8 cellular contexts compared by ENCODE assay signal in genomic region chr16:72664122-72664479, GRCh38.
DNase-seq lines count a peak whose midpoint lies in the region; ATAC-seq and TF ChIP-seq lines count a peak whose summit lies in the region.

No MANE protein-coding gene starts in this region.

- 1 to 3% (median 2%) methylated on average over 17 of the region's 17 CpGs for whole genome bisulfite sequencing in stomach, 5 donors

- no peak for TF ChIP-seq EP300 in stomach (IDR thresholded peaks at IDR 0.05)

- no peak for ATAC-seq in activated CD8-positive, alpha-beta T cell treated with anti-CD3 and anti-CD28 coated beads, Interleukin-2, amount 10 ng/mL, durations not matched to agents 7 days and 5 days
- ATAC-seq in mucosa of descending colon: no peak
- ATAC-seq in HG03097 (IDR thresholded peaks at IDR 0.05; ENCODE audit: low FRiP score, unreplicated experiment): no peak

- POLR2A ChIA-PET in activated CD8-positive, alpha-beta T cell treated with anti-CD3 and anti-CD28 coated beads, Interleukin-2, amount 10 ng/mL, durations not matched to agents 7 days and 5 days (lab: Charles Lee): interaction anchor here (0.9 to 2.3 kb wide), 5 partner anchors 9 to 256 kb away, joined by 4 to 9 read pairs (median 4); no protein-coding TSS in a partner anchor

- no peaks in the 10 kb centered on the region for H3K36me3 ChIP-seq in stomach
- no peaks in the 10 kb centered on the region for H3K36me3 ChIP-seq in mucosa of descending colon (ENCODE audit: low read depth)

- intact Hi-C loops in stomach (cut with DNase I; ENCODE audit: low total_unique reads): no loop called here
- intact Hi-C loops in mucosa of descending colon (cut with DNase I, micrococcal nuclease): no loop called here

- H3K4me3 Mint-ChIP-seq in activated CD8-positive, alpha-beta T cell treated with anti-CD3 and anti-CD28 coated beads, Interleukin-2, amount 10 ng/mL, durations not matched to agents 7 days and 5 days: peak overlapping the region; percentile 99

- TF ChIP-seq CTCF in stomach (IDR thresholded peaks at IDR 0.05) (no peak), mucosa of descending colon (IDR thresholded peaks at IDR 0.05) (no peak)

- H3K4me3 ChIP-seq in iPS-18c (ENCODE audit: insufficient read depth, low read depth, low read length) (peak overlapping the region; percentile 63), stomach (peak overlapping the region; percentile 77 to 98 (median 82)), mucosa of descending colon (no peak overlapping the region)

- H3K4me1 ChIP-seq in stomach (peaks cover 7 to 19% (median 14%) of the 10 kb centered on the region in 4 donors), mucosa of descending colon (ENCODE audit: low read depth) (peaks cover 2% of the 10 kb centered on the region)

- H3K9me3 ChIP-seq in iPS-18c (ENCODE audit: control insufficient read depth, insufficient read depth, low read length) (no peaks in the 10 kb centered on the region), stomach (no peaks in the 10 kb centered on the region), mucosa of descending colon (no peaks in the 10 kb centered on the region)

- peak overlapping the region; percentile 100 for H3K27ac Mint-ChIP-seq in activated CD8-positive, alpha-beta T cell treated with anti-CD3 and anti-CD28 coated beads, Interleukin-2, amount 10 ng/mL, durations not matched to agents 7 days and 5 days

- no peak for TF ChIP-seq POLR2A in stomach (IDR thresholded peaks at IDR 0.05)

- peaks cover 31% of the 10 kb centered on the region for H3K4me1 Mint-ChIP-seq in activated CD8-positive, alpha-beta T cell treated with anti-CD3 and anti-CD28 coated beads, Interleukin-2, amount 10 ng/mL, durations not matched to agents 7 days and 5 days (ENCODE audit: low read depth)

- no peaks in the 10 kb centered on the region for H3K27me3 Mint-ChIP-seq in activated CD8-positive, alpha-beta T cell treated with anti-CD3 and anti-CD28 coated beads, Interleukin-2, amount 10 ng/mL, durations not matched to agents 7 days and 5 days (ENCODE audit: low read depth)

- DNase-seq in NCI-H345 (lab: John Stamatoyannopoulos, UW) (peak; percentile 36), NCI-H345 treated with DMSO at 0.1 percent for 48 hours (lab: John Stamatoyannopoulos, UW; ENCODE audit: unreplicated experiment) (no peak), stomach (no peak), mucosa of descending colon (no peak), hepatic stellate cell (ENCODE audit: low spot score) (no peak)
- DNase-seq in activated CD8-positive, alpha-beta T cell treated with anti-CD3 and anti-CD28 coated beads, Interleukin-2, amount 10 ng/mL, durations not matched to agents 7 days and 5 days: no peak

- peak overlapping the region in 2 of 5 donors; percentile 79 to 86 for H3K27ac ChIP-seq in stomach

- CTCF ChIA-PET in activated CD8-positive, alpha-beta T cell treated with anti-CD3 and anti-CD28 coated beads, Interleukin-2, amount 10 ng/mL, durations not matched to agents 7 days and 5 days (lab: Charles Lee): interaction anchor here (1.0 to 1.8 kb wide), 2 partner anchors 123 to 168 kb away, joined by 3 to 10 read pairs; no protein-coding TSS in a partner anchor

- H3K9me3 Mint-ChIP-seq in activated CD8-positive, alpha-beta T cell treated with anti-CD3 and anti-CD28 coated beads, Interleukin-2, amount 10 ng/mL, durations not matched to agents 7 days and 5 days (ENCODE audit: insufficient read depth): peaks cover 3% of the 10 kb centered on the region

- H3K27me3 ChIP-seq in stomach: no peaks in the 10 kb centered on the region

- peaks cover 11% of the 10 kb centered on the region for H3K36me3 Mint-ChIP-seq in activated CD8-positive, alpha-beta T cell treated with anti-CD3 and anti-CD28 coated beads, Interleukin-2, amount 10 ng/mL, durations not matched to agents 7 days and 5 days (ENCODE audit: low read depth)
